Comparison of ENCODE assay signal across 8 cellular contexts in genomic region chr20:58310291-58310782, GRCh38. TPM values are rescaled to one million over a fixed set of nuclear protein-coding genes. Genes with fewer than 3 reads are reported as not detected.
DNase-seq lines count a peak whose midpoint lies in the region; ATAC-seq, FAIRE-seq and TF ChIP-seq lines count a peak whose summit lies in the region.

No MANE protein-coding gene starts in this region.

- peak overlapping the region; percentile 94 for H3K27ac Mint-ChIP-seq in CD8-positive, alpha-beta T cell
- H3K27ac Mint-ChIP-seq in MCF 10A (ENCODE audit: low read depth, unreplicated experiment) (peak overlapping the region; percentile 71), memory B cell (peak overlapping the region; percentile 86)

- H3K27me3 Mint-ChIP-seq in CD8-positive, alpha-beta T cell (ENCODE audit: low read depth): no peaks in the 10 kb centered on the region
- no peaks in the 10 kb centered on the region for H3K27me3 Mint-ChIP-seq in MCF 10A (ENCODE audit: insufficient read depth, unreplicated experiment)
- no peaks in the 10 kb centered on the region for H3K27me3 Mint-ChIP-seq in memory B cell

- no peak for FAIRE-seq in D721Med (lab: Jason Lieb, UNC)

- peak overlapping the region; percentile 72 for H3K4me3 ChIP-seq in CD8-positive, alpha-beta T cell (ENCODE audit: low read depth, low read length)
- no peak overlapping the region for H3K4me3 ChIP-seq in KMS-11 (IDR thresholded peaks at IDR 0.05; ENCODE audit: insufficient read depth, low read depth, low read length)

- H3K79me2 ChIP-seq in KMS-11 (ENCODE audit: insufficient read depth, low read depth): peaks cover 25% of the 10 kb centered on the region

- H3K9me3 Mint-ChIP-seq in CD8-positive, alpha-beta T cell: no peaks in the 10 kb centered on the region
- no peaks in the 10 kb centered on the region for H3K9me3 Mint-ChIP-seq in MCF 10A (ENCODE audit: unreplicated experiment)
- no peaks in the 10 kb centered on the region for H3K9me3 Mint-ChIP-seq in memory B cell

- no peak for DNase-seq in CD8-positive, alpha-beta T cell
- DNase-seq in MCF 10A (ENCODE audit: unreplicated experiment): peak; percentile 28
- no peak for DNase-seq in memory B cell (ENCODE audit: low spot score in 2 of 2)
- no peak for DNase-seq in DMS153 treated with DMSO at 0.1 percent for 48 hours (lab: John Stamatoyannopoulos, UW; ENCODE audit: unreplicated experiment)
- no peak for DNase-seq in D721Med (ENCODE audit: insufficient read length, low spot score)
- no peak for DNase-seq in C1 segment of cervical spinal cord (lab: John Stamatoyannopoulos, UW)

- H3K4me1 Mint-ChIP-seq in CD8-positive, alpha-beta T cell (ENCODE audit: low read depth): peaks cover 66% of the 10 kb centered on the region
- H3K4me1 Mint-ChIP-seq in MCF 10A (ENCODE audit: insufficient read depth, unreplicated experiment): peaks cover 23% of the 10 kb centered on the region
- H3K4me1 Mint-ChIP-seq in memory B cell: peaks cover 24% of the 10 kb centered on the region

- H3K36me3 ChIP-seq in CD8-positive, alpha-beta T cell (ENCODE audit: insufficient read depth, low read length): peaks cover 23% of the 10 kb centered on the region
- no peaks in the 10 kb centered on the region for H3K36me3 ChIP-seq in KMS-11 (ENCODE audit: insufficient read depth)

- ATAC-seq in CD8-positive, alpha-beta T cell: no peak
- no peak for ATAC-seq in memory B cell (ENCODE audit: low read depth)
- no peak for ATAC-seq in GM19035 (IDR thresholded peaks at IDR 0.05; ENCODE audit: unreplicated experiment)

- no peak for TF ChIP-seq CTCF in CD8-positive, alpha-beta T cell (IDR thresholded peaks at IDR 0.05)
- TF ChIP-seq CTCF in KMS-11 (conservative IDR thresholded peaks at IDR 0.05; ENCODE audit: low read depth, low read length) (no peak), MCF 10A (IDR thresholded peaks at IDR 0.05; ENCODE audit: unreplicated experiment) (no peak), D721Med (IDR thresholded peaks at IDR 0.05; ENCODE audit: insufficient read depth, missing control alignments) (no peak)

- TSS peak; percentile 37 for BruUV-seq in MCF 10A (replicated peaks; lab: Mats Ljungman, UMichigan)

- no peaks in the 10 kb centered on the region for H3K9me3 ChIP-seq in CD8-positive, alpha-beta T cell (ENCODE audit: low read length)

- peak overlapping the region; percentile 71 for H3K27ac ChIP-seq in CD8-positive, alpha-beta T cell (ENCODE audit: low read depth, low read length)
- peak overlapping the region; percentile 59 for H3K27ac ChIP-seq in KMS-11

- no peaks in the 10 kb centered on the region for H4K20me1 ChIP-seq in KMS-11 (ENCODE audit: insufficient read depth)

- POLR2A ChIA-PET in CD8-positive, alpha-beta T cell (lab: Charles Lee): interaction anchor here (0.5 to 1.6 kb wide), 3 partner anchors 14 to 79 kb away, joined by 3 to 7 read pairs (median 3); partner anchors contain the start of gene VAPB
- POLR2A ChIA-PET in MCF 10A (lab: Yijun Ruan, JAX): interaction anchor here (0.6 to 2.0 kb wide), 21 partner anchors 11 to 1681 kb away, joined by 3 to 15 read pairs (median 3); partner anchors contain the start of genes STX16 and TFAP2C

- CTCF ChIA-PET in CD8-positive, alpha-beta T cell (lab: Charles Lee): no interaction called here
- CTCF ChIA-PET in MCF 10A (lab: Yijun Ruan, JAX): interaction anchor here (0.7 kb wide), 1 partner anchor 137 kb away, joined by 6 read pairs; no protein-coding TSS in a partner anchor

- intact Hi-C loops in CD8-positive, alpha-beta T cell (cut with DNase I, micrococcal nuclease): loop anchor here (2.0 kb wide), 2 partner anchors 74 to 342 kb away; no protein-coding TSS in a partner anchor
- intact Hi-C loops in MCF 10A (cut with micrococcal nuclease): loop anchor here (5.0 kb wide), 1 partner anchor 73 kb away; no protein-coding TSS in a partner anchor

- H3K4me3 Mint-ChIP-seq in CD8-positive, alpha-beta T cell: peak overlapping the region; percentile 91
- H3K4me3 Mint-ChIP-seq in MCF 10A (ENCODE audit: unreplicated experiment): peak overlapping the region; percentile 82
- peak overlapping the region; percentile 85 for H3K4me3 Mint-ChIP-seq in memory B cell

- peaks cover 61% of the 10 kb centered on the region for H3K4me1 ChIP-seq in CD8-positive, alpha-beta T cell (ENCODE audit: insufficient read depth, low read length)
- peaks cover 44% of the 10 kb centered on the region for H3K4me1 ChIP-seq in KMS-11 (ENCODE audit: low read depth, poor library complexity, severe bottlenecking)

- peak overlapping the region; percentile 76 for H2AFZ ChIP-seq in KMS-11 (ENCODE audit: low read depth)

- peaks cover 36% of the 10 kb centered on the region for H3K36me3 Mint-ChIP-seq in CD8-positive, alpha-beta T cell
- peaks cover 42% of the 10 kb centered on the region for H3K36me3 Mint-ChIP-seq in MCF 10A (ENCODE audit: insufficient read depth, unreplicated experiment)
- H3K36me3 Mint-ChIP-seq in memory B cell: peaks cover 13% of the 10 kb centered on the region

- H3K4me2 ChIP-seq in KMS-11: peak overlapping the region; percentile 87

- peak overlapping the region; percentile 91 for H3K9ac ChIP-seq in KMS-11

- H3K27me3 ChIP-seq in CD8-positive, alpha-beta T cell (ENCODE audit: insufficient read depth, low read length): no peaks in the 10 kb centered on the region
- no peaks in the 10 kb centered on the region for H3K27me3 ChIP-seq in KMS-11 (ENCODE audit: insufficient read depth, low read depth)

RNA-seq across cellular contexts. Expression of gene RAB22A, which starts 0.8 kb away (rescaled TPM):
- 10 to 100 TPM; 19.0 to 22.8 TPM for total RNA-seq in CD8-positive, alpha-beta T cell
- total RNA-seq in MCF 10A (2022): 18.4 and 18.9 TPM in 2 replicates
